In genomic region chr5:14204785-14205321, GRCh38 we compare ENCODE assay signal across 7 cellular contexts.
DNase-seq lines count a peak whose midpoint lies in the region; ATAC-seq and TF ChIP-seq lines count a peak whose summit lies in the region.

No MANE protein-coding gene starts in this region.

- TF ChIP-seq CTCF in HFFc6 (IDR thresholded peaks at IDR 0.05) (no peak), RWPE2 (IDR thresholded peaks at IDR 0.05; ENCODE audit: poor library complexity, severe bottlenecking) (no peak), fibroblast of villous mesenchyme (IDR thresholded peaks at IDR 0.05; ENCODE audit: insufficient read depth, low read depth, low read length) (no peak), psoas muscle (IDR thresholded peaks at IDR 0.05) (no peak)

- H3K4me1 ChIP-seq in RWPE2 (ENCODE audit: insufficient read depth, poor library complexity, severe bottlenecking) (peaks cover 76% of the 10 kb centered on the region), psoas muscle (peaks cover 69% of the 10 kb centered on the region)

- H3K27me3 Mint-ChIP-seq in HFFc6 (ENCODE audit: insufficient read depth) = peaks cover 11% of the 10 kb centered on the region

- intact Hi-C loops in psoas muscle (cut with DNase I) = no loop called here

- H3K4me3 Mint-ChIP-seq in HFFc6 = peak overlapping the region; percentile 81

- no peaks in the 10 kb centered on the region for H3K9me3 Mint-ChIP-seq in HFFc6

- peak; percentile 55 for ATAC-seq in RWPE2 (ENCODE audit: low read depth)
- ATAC-seq in psoas muscle = peak in 2 of 4 donors; percentile 42 to 51
- no peak for ATAC-seq in HG03439 (IDR thresholded peaks at IDR 0.05; ENCODE audit: unreplicated experiment)

- peak; percentile 70 for DNase-seq in HFFc6
- DNase-seq in RWPE2 (ENCODE audit: low spot score) = no peak
- DNase-seq in fibroblast of villous mesenchyme (ENCODE audit: low read depth) = peak; percentile 93
- DNase-seq in psoas muscle = peak; percentile 63 to 72
- DNase-seq in DMS79 (lab: John Stamatoyannopoulos, UW) = no peak
- no peak for DNase-seq in NCI-H1436 (lab: John Stamatoyannopoulos, UW)

- no peaks in the 10 kb centered on the region for H3K27me3 ChIP-seq in RWPE2 (ENCODE audit: insufficient read depth, poor library complexity, severe bottlenecking)
- no peaks in the 10 kb centered on the region for H3K27me3 ChIP-seq in psoas muscle (ENCODE audit: insufficient read depth in 3 of 3, low read length in 2 of 3)

- H3K9me3 ChIP-seq in RWPE2 (ENCODE audit: severe bottlenecking) (no peaks in the 10 kb centered on the region), psoas muscle (no peaks in the 10 kb centered on the region)

- peak overlapping the region; percentile 92 for H3K27ac Mint-ChIP-seq in HFFc6

- H3K27ac ChIP-seq in RWPE2 (ENCODE audit: poor library complexity, severe bottlenecking) (peak overlapping the region; percentile 99), psoas muscle (peak overlapping the region; percentile 40)

- H3K36me3 ChIP-seq in RWPE2 (ENCODE audit: low read depth) (no peaks in the 10 kb centered on the region; the same call in 1 of the 2 replicates), psoas muscle (ENCODE audit: insufficient read depth in 1 of 2, low read depth in 1 of 2) (no peaks in the 10 kb centered on the region)

- H3K36me3 Mint-ChIP-seq in HFFc6 (ENCODE audit: low read depth) = peaks cover 41% of the 10 kb centered on the region

- WGBS in psoas muscle, 3 donors = 22 to 38% (median 31%) methylated on average over 9 of the region's 9 CpGs

- H3K4me1 Mint-ChIP-seq in HFFc6 (ENCODE audit: low read depth) = peaks cover 97% of the 10 kb centered on the region

- H3K4me3 ChIP-seq in RWPE2 (ENCODE audit: severe bottlenecking) (no peak overlapping the region), fibroblast of villous mesenchyme (ENCODE audit: low read depth, low read length) (peak overlapping the region; percentile 18), psoas muscle (peak overlapping the region; percentile 17)

Comparison
In these comparisons a context has a peak if more than half of its experiments do, and no peak if none do; other contexts are left out.
1. DNase-seq: peak in HFFc6 (single experiment), fibroblast of villous mesenchyme (single experiment) and psoas muscle (2 of 2); none in RWPE2 (single experiment), DMS79 (single experiment) and NCI-H1436 (single experiment).